Comparison of ENCODE assay signal across 8 cellular contexts in the genomic region with DNA sequence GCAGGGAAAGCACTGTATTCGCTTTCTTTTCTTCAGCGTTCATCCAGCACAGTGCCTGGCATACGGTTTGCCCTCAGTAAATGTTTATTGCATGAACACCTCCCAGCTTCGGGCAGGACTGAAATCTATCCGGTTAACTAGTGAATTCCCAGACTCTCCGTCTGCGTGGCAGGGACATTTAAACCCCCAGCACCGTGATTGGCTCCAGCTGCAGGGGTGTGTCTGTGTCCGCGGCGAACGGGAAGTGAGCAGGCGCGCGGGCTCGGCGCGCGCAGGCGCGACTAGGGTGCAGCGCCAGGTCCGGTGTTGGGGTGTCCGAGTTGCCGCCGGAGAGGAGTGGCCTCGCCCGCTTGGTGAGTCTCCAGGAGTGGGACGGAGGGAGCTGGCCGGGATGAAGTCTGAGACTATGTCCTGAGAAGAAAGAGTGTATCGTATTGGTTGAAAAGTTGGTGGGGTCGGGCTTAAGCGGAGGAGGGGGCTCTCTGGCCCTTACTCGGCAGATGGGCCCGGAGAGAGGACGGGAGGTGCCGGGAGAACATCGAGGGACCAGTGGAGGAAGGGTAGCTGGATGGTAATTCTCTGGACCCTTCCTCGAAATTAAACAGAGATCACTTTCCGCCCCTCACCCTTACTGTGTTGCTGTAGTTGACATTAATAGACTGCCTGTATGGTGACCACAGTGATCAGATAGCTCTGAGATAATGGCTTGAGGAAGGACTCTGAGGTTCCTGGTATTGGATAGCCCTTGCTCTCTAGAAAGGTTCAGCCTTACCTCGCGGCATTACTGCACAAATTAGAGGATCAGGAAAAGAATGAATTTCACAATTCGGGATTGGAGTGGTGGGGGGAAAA. TPM values are rescaled to one million over a fixed set of nuclear protein-coding genes. Genes with fewer than 3 reads are reported as not detected.
DNase-seq lines count a peak whose midpoint lies in the region; ATAC-seq, FAIRE-seq and TF ChIP-seq lines count a peak whose summit lies in the region.

A gene (plus strand): TSS at position 274 of the 852 bp plus-strand sequence. CDS start 16,213 bp downstream, outside the sequence.

- peak within 1 kb of the TSS; percentile 92 for H3K4me2 ChIP-seq in Loucy (ENCODE audit: low read depth, low read length, poor library complexity, severe bottlenecking)

- H3K4me1 ChIP-seq in Loucy (ENCODE audit: insufficient read depth, low read length, poor library complexity, severe bottlenecking), result peaks cover 41% of the 10 kb centered on the region

- no peaks in the 10 kb centered on the region for H4K20me1 ChIP-seq in Loucy (ENCODE audit: insufficient read depth, low read length, poor library complexity, severe bottlenecking)

- H3K9me2 ChIP-seq in Loucy (replicated peaks; ENCODE audit: low read depth, low read length), result no peaks in the 10 kb centered on the region

- H3K36me3 Mint-ChIP-seq in natural killer cell treated with Interleukin-12 subunit alpha and Interleukin-12 subunit beta and Interleukin-15 and Interleukin-18, amount 100 ng/mL, for 72 hours, result no peaks in the 10 kb centered on the region

- peak within 1 kb of the TSS; percentile 94 for H3K4me3 Mint-ChIP-seq in natural killer cell treated with Interleukin-12 subunit alpha and Interleukin-12 subunit beta and Interleukin-15 and Interleukin-18, amount 100 ng/mL, for 72 hours

- no peaks in the 10 kb centered on the region for H3K27me3 Mint-ChIP-seq in natural killer cell treated with Interleukin-12 subunit alpha and Interleukin-12 subunit beta and Interleukin-15 and Interleukin-18, amount 100 ng/mL, for 72 hours

- ATAC-seq in natural killer cell treated with Interleukin-12 subunit alpha and Interleukin-12 subunit beta and Interleukin-15 and Interleukin-18, amount 100 ng/mL, for 72 hours, result peak; percentile 97 to 98

- H2AFZ ChIP-seq in Loucy (ENCODE audit: low read length), result peak within 1 kb of the TSS; percentile 81

- DNase-seq in Daoy (ENCODE audit: low read depth), result peak; percentile 96
- peak; percentile 91 for DNase-seq in H54 (ENCODE audit: insufficient read length, low spot score)
- DNase-seq in SHP77 (lab: John Stamatoyannopoulos, UW), result peak; percentile 84 to 91
- DNase-seq in activated effector memory CD4-positive, alpha-beta T cell treated with Interleukin-2 at 50 U/mL for 16 hours, result peak; percentile 75
- DNase-seq in fibroblast of pulmonary artery (ENCODE audit: low read depth), result peak; percentile 96
- peak; percentile 92 for DNase-seq in natural killer cell treated with Interleukin-12 subunit alpha and Interleukin-12 subunit beta and Interleukin-15 and Interleukin-18, amount 100 ng/mL, for 72 hours (ENCODE audit: low spot score)
- peak; percentile 81 for DNase-seq in stimulated activated naive CD4-positive, alpha-beta T cell treated with Interleukin-2 at 50 U/mL for 16 hours (lab: John Stamatoyannopoulos, UW)

- H3K27me3 ChIP-seq in Loucy (ENCODE audit: insufficient read depth, low read length, poor library complexity, severe bottlenecking), result no peaks in the 10 kb centered on the region

- peak; percentile 84 for FAIRE-seq in H54 (lab: Jason Lieb, UNC)

- peak; percentile 64 for TF ChIP-seq POLR2A in H54 (IDR thresholded peaks at IDR 0.05; ENCODE audit: low read depth, low read length)

- peaks cover 46 to 50% of the 10 kb centered on the region in 2 donors for H3K4me1 Mint-ChIP-seq in natural killer cell treated with Interleukin-12 subunit alpha and Interleukin-12 subunit beta and Interleukin-15 and Interleukin-18, amount 100 ng/mL, for 72 hours (ENCODE audit: low read depth in 2 of 2)

- peak within 1 kb of the TSS; percentile 77 for H3K9ac ChIP-seq in Loucy (ENCODE audit: low read depth, low read length, poor library complexity, severe bottlenecking)

- H3K4me3 ChIP-seq in Loucy (ENCODE audit: low read length, poor library complexity, severe bottlenecking) (peak within 1 kb of the TSS; percentile 88), fibroblast of pulmonary artery (replicated peaks; ENCODE audit: low read depth, low read length) (peak within 1 kb of the TSS; percentile 98)

- H3K27ac Mint-ChIP-seq in natural killer cell treated with Interleukin-12 subunit alpha and Interleukin-12 subunit beta and Interleukin-15 and Interleukin-18, amount 100 ng/mL, for 72 hours, result peak within 1 kb of the TSS; percentile 57 to 93

- peaks cover 30% of the 10 kb centered on the region for H3K79me2 ChIP-seq in Loucy (ENCODE audit: insufficient read depth, low read length)

- no peaks in the 10 kb centered on the region for H3K9me3 ChIP-seq in Loucy (ENCODE audit: insufficient read depth, low read depth, low read length)

- H3K36me3 ChIP-seq in Loucy (ENCODE audit: insufficient read depth, low read length), result no peaks in the 10 kb centered on the region

- H3F3A ChIP-seq in Loucy (ENCODE audit: low read depth), result no peaks in the 10 kb centered on the region; the same call in 1 of the 2 replicates

- H3K9me3 Mint-ChIP-seq in natural killer cell treated with Interleukin-12 subunit alpha and Interleukin-12 subunit beta and Interleukin-15 and Interleukin-18, amount 100 ng/mL, for 72 hours, result no peaks in the 10 kb centered on the region

- TF ChIP-seq CTCF in Loucy (conservative IDR thresholded peaks at IDR 0.05; ENCODE audit: low read length) (no peak), fibroblast of pulmonary artery (IDR thresholded peaks at IDR 0.05; ENCODE audit: low read length, missing control alignments) (no peak)

RNA-seq across cellular contexts. Expression of the gene that starts here (rescaled TPM):
- 59.8 and 63.4 TPM in 2 replicates for total RNA-seq in Daoy (2014; rRNA removed; shearing (Covaris generic))
- total RNA-seq in natural killer cell treated with Interleukin-12 subunit alpha and Interleukin-12 subunit beta and Interleukin-15 and Interleukin-18, amount 100 ng/mL, for 72 hours, result 10 to 100 TPM; 59.2 to 72.6 TPM

Comparison
In these comparisons a context has a peak if more than half of its experiments do, and no peak if none do; other contexts are left out.
1. Peak in every context shown above with its lines: DNase-seq, ATAC-seq and H3K4me3 ChIP-seq.